In genomic region chr1:46160212-46160611, GRCh38 we compare ENCODE assay signal across 23 cellular contexts. TPM values are rescaled to one million over a fixed set of nuclear protein-coding genes. Genes with fewer than 3 reads are reported as not detected.
A peak's percentile ranks its signal among the peaks of the same experiment; 100 is the strongest.
DNase-seq lines count a peak whose midpoint lies in the region; TF ChIP-seq lines count a peak whose summit lies in the region.
"Had no signal": no experiment of that assay in that cellular context is flagged by ENCODE, and none has a peak within 500 bp of the region (broad histone marks: within the 10 kb centered on the region; RNA-seq: fewer than 3 reads in every experiment).

No MANE protein-coding gene starts in this region.

- TF ChIP-seq CTCF in GM12865 (IDR thresholded peaks at IDR 0.05; ENCODE audit: insufficient read depth, low read depth, low read length, missing control alignments) (no peak), OCI-LY7 (conservative IDR thresholded peaks at IDR 0.05; ENCODE audit: low read length) (no peak)

- H3K79me2 ChIP-seq in Karpas-422 (ENCODE audit: low read length) (no peaks in the 10 kb centered on the region), OCI-LY7 (ENCODE audit: insufficient read depth, low read depth, low read length) (no peaks in the 10 kb centered on the region)

- intact Hi-C loops in OCI-LY7 (cut with micrococcal nuclease; ENCODE audit: unreplicated experiment): no loop called here

- H3K9ac ChIP-seq in Karpas-422 (ENCODE audit: low read length): no peak overlapping the region
- H3K9ac ChIP-seq: BLaER1 treated with 17β-estradiol and CSF1 and Interleukin-3, amounts not matched to agents 10 nM and 100 nM had no signal

- H3K9me3 ChIP-seq in Karpas-422 (ENCODE audit: low read length) (no peaks in the 10 kb centered on the region), OCI-LY7 (ENCODE audit: low read length) (no peaks in the 10 kb centered on the region)
- H3K9me3 ChIP-seq: A549; BE2C; BLaER1 treated with 17β-estradiol and CSF1 and Interleukin-3, amounts not matched to agents 10 nM and 100 nM; HAP-1 had no signal

- H3K4me1 ChIP-seq in Karpas-422 (ENCODE audit: low read length) (peaks cover 19% of the 10 kb centered on the region), OCI-LY7 (ENCODE audit: insufficient read depth, low read length, poor library complexity, severe bottlenecking) (peaks cover 16% of the 10 kb centered on the region)
- H3K4me1 ChIP-seq: A549; BE2C; BLaER1 treated with 17β-estradiol and CSF1 and Interleukin-3, amounts not matched to agents 10 nM and 100 nM; HAP-1 had no signal

- POLR2A ChIA-PET in OCI-LY7 (lab: Charles Lee): interaction anchor here (1.2 kb wide), 1 partner anchor 12 kb away, joined by 4 read pairs; no protein-coding TSS in a partner anchor

- H3K4me3 ChIP-seq in GM12865 (ENCODE audit: low read depth, low read length) (no peak overlapping the region), Karpas-422 (ENCODE audit: low read length) (no peak overlapping the region), OCI-LY7 (ENCODE audit: low read depth, low read length, poor library complexity, severe bottlenecking) (no peak overlapping the region)
- H3K4me3 ChIP-seq: A549; BLaER1 treated with 17β-estradiol and CSF1 and Interleukin-3, amounts not matched to agents 10 nM and 100 nM; HAP-1 had no signal

- no peaks in the 10 kb centered on the region for H3K9me2 ChIP-seq in Karpas-422 (replicated peaks; ENCODE audit: insufficient read depth, low read length)
- no peaks in the 10 kb centered on the region for H3K9me2 ChIP-seq in OCI-LY7 (ENCODE audit: insufficient read depth, low read length)

- no peak overlapping the region for H3K27ac ChIP-seq in Karpas-422 (ENCODE audit: low read length)
- H3K27ac ChIP-seq in OCI-LY7 (ENCODE audit: low read depth, low read length, poor library complexity, severe bottlenecking): no peak overlapping the region
- H3K27ac ChIP-seq: A549; BLaER1 treated with 17β-estradiol and CSF1 and Interleukin-3, amounts not matched to agents 10 nM and 100 nM had no signal

- CTCF ChIA-PET in OCI-LY7 (lab: Charles Lee; ENCODE audit: unreplicated experiment): no interaction called here

- peak overlapping the region; percentile 49 for H3K4me2 ChIP-seq in Karpas-422 (ENCODE audit: low read depth, low read length, poor library complexity, severe bottlenecking)
- 0 out of 2 replicates have a peak overlapping the region, but pooled peaks have one; percentile 2 for H3K4me2 ChIP-seq in OCI-LY7 (ENCODE audit: low read length)
- H3K4me2 ChIP-seq: A549; BLaER1 treated with 17β-estradiol and CSF1 and Interleukin-3, amounts not matched to agents 10 nM and 100 nM had no signal

- no peaks in the 10 kb centered on the region for H3K27me3 ChIP-seq in Karpas-422 (ENCODE audit: low read length)
- H3K27me3 ChIP-seq: BE2C; BLaER1 treated with 17β-estradiol and CSF1 and Interleukin-3, amounts not matched to agents 10 nM and 100 nM had no signal

- peak overlapping the region; percentile 72; the same call in 1 of the 2 replicates for H2AFZ ChIP-seq in Karpas-422 (ENCODE audit: low read length)
- peak overlapping the region; percentile 22; the same call in 1 of the 2 replicates for H2AFZ ChIP-seq in OCI-LY7 (ENCODE audit: low read length)

- no TSS peak for BruUV-seq in OCI-LY7 (replicated peaks; lab: Mats Ljungman, UMichigan)

- peak; percentile 26 for TF ChIP-seq POLR2A in GM19099 (IDR thresholded peaks at IDR 0.05; ENCODE audit: extremely low read depth, insufficient read length, low read depth)

- H4K20me1 ChIP-seq in Karpas-422 (ENCODE audit: insufficient read depth, low read depth, low read length) (no peaks in the 10 kb centered on the region), OCI-LY7 (ENCODE audit: insufficient read depth, low read length) (no peaks in the 10 kb centered on the region)
- H4K20me1 ChIP-seq: BLaER1 treated with 17β-estradiol and CSF1 and Interleukin-3, amounts not matched to agents 10 nM and 100 nM had no signal

- peak; percentile 43 for DNase-seq in GM12865 (ENCODE audit: low read depth)
- DNase-seq in Karpas-422: no peak
- DNase-seq in OCI-LY7 (ENCODE audit: low spot score): no peak
- no peak for DNase-seq in NCI-H2227 treated with DMSO at 0.1 percent for 48 hours (lab: John Stamatoyannopoulos, UW)
- no peak for DNase-seq in activated T-cell treated with anti-CD3 and anti-CD28 coated beads, Interleukin-2, amount 50 U/mL, for 1 hour
- DNase-seq in stimulated activated CD4-positive, alpha-beta T cell treated with anti-CD3 and anti-CD28 coated beads, Interleukin-4, amount 100 ng/mL, for 4 hours: no peak
- DNase-seq in DMS79 (lab: John Stamatoyannopoulos, UW): no peak
- DNase-seq: 8988T; ACHN; AML-193; BE2C; Calu3; CD4-positive, alpha-beta T cell; COR-L47; DMS153; EL; GDM1; GOT3; HFFc6 had no signal

- H3K36me3 ChIP-seq in Karpas-422 (ENCODE audit: insufficient read depth, low read length) (no peaks in the 10 kb centered on the region), OCI-LY7 (ENCODE audit: insufficient read depth, low read length) (no peaks in the 10 kb centered on the region)
- H3K36me3 ChIP-seq: BE2C; BLaER1 treated with 17β-estradiol and CSF1 and Interleukin-3, amounts not matched to agents 10 nM and 100 nM; HAP-1 had no signal

RNA-seq across cellular contexts. Expression of gene TSPAN1, which starts 14.7 kb away (rescaled TPM):
- total RNA-seq in Karpas-422 (2014; rRNA removed; shearing (Covaris generic); ENCODE audit: low replicate concordance): not detected in 2 replicates
- total RNA-seq in OCI-LY7 (2014; rRNA removed; shearing (Covaris generic)): not detected in 2 replicates
- total RNA-seq in OCI-LY7 (2022): not detected in 2 replicates
- total RNA-seq: CD4-positive, alpha-beta T cell had no signal

RNA-seq across cellular contexts. Expression of gene P3R3URF, which starts 16.1 kb away (rescaled TPM):
- total RNA-seq in Karpas-422 (2014; rRNA removed; shearing (Covaris generic); ENCODE audit: low replicate concordance): not detected in 2 replicates
- total RNA-seq in OCI-LY7 (2014; rRNA removed; shearing (Covaris generic)): not detected in 2 replicates
- not detected in 2 replicates for total RNA-seq in OCI-LY7 (2022)
- total RNA-seq: Calu3; CD4-positive, alpha-beta T cell; HFFc6 had no signal

RNA-seq across cellular contexts. Expression of gene PIK3R3, which starts 27.8 kb away (rescaled TPM):
- 10.4 and 12.7 TPM in 2 replicates for total RNA-seq in Karpas-422 (2014; rRNA removed; shearing (Covaris generic); ENCODE audit: low replicate concordance)
- 12.7 and 16.2 TPM in 2 replicates for total RNA-seq in OCI-LY7 (2014; rRNA removed; shearing (Covaris generic))
- 25.8 and 27.0 TPM in 2 replicates for total RNA-seq in OCI-LY7 (2022)

RNA-seq across cellular contexts. Expression of gene POMGNT1, which starts 38.0 kb away (rescaled TPM):
- 55.0 and 65.1 TPM in 2 replicates for total RNA-seq in Karpas-422 (2014; rRNA removed; shearing (Covaris generic); ENCODE audit: low replicate concordance)
- total RNA-seq in OCI-LY7 (2014; rRNA removed; shearing (Covaris generic)): 26.8 and 37.3 TPM in 2 replicates
- total RNA-seq in OCI-LY7 (2022): 30.8 and 33.7 TPM in 2 replicates

RNA-seq across cellular contexts. Expression of gene LURAP1, which starts 42.9 kb away (rescaled TPM):
- 0.25 TPM in 1 of 2 replicates, not detected in the other for total RNA-seq in Karpas-422 (2014; rRNA removed; shearing (Covaris generic); ENCODE audit: low replicate concordance)
- 0.25 and 0.51 TPM in 2 replicates for total RNA-seq in OCI-LY7 (2014; rRNA removed; shearing (Covaris generic))
- total RNA-seq in OCI-LY7 (2022): 0.17 and 0.20 TPM in 2 replicates
- total RNA-seq: Calu3 had no signal
